1 cellular context compared by ENCODE assay signal in the genomic region with DNA sequence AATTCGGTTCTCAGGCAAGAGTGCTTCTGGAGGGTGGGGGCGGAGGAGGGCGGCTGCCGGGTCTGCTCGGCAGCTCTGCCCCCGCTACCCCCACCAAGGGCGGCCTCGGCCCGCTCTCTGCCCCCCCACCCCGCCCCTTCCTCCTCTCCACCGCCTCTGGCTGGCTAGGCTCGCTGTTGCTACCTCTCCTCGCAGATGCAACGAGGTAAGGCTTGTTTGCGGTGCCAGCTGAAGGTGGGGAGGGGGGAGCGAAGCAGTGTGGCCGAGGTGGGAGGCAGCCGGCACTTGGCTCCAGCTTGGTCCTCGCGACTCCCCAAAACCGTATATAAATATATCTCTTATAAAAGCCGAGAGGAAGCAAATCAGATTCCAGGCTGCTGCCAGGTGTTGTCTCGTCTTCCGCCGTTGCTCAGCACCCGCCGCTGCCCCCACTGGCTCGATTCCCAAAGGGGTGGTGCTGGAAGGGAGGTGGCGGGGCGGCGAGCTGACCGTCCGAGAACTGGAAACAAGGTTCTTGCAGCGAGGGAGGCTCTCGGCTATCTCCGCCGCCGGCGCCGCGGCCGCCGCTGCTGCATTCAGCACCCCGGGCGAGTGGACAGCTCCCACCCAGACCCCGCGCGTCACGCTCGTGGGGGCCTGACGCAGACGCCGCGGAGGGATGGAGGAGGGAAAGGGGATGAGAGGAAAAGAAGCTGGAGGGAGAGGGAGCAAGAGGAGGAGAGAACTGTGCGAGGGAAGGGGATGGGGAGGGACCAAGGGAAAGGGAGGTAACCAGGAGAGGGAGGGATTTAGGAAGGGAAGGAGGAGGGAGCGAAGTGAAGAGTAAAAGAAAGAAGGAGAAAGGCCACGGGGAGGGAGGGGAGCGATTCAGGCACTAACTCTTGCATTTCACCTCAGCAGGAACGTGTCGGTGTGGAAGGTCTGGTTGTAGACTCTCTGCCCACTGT.
TF ChIP-seq lines count a peak whose summit lies in the region.

A gene with protein sequence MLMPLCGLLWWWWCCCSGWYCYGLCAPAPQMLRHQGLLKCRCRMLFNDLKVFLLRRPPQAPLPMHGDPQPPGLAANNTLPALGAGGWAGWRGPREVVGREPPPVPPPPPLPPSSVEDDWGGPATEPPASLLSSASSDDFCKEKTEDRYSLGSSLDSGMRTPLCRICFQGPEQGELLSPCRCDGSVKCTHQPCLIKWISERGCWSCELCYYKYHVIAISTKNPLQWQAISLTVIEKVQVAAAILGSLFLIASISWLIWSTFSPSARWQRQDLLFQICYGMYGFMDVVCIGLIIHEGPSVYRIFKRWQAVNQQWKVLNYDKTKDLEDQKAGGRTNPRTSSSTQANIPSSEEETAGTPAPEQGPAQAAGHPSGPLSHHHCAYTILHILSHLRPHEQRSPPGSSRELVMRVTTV (minus strand): TSS at position 728 of the 947 bp plus-strand sequence. CDS start 2,223 bp downstream, outside the sequence.

TF ChIP-seq in WTC11, 78 proteins besides CTCF, POLR2A, EP300 and RAD21 (continued from another document):
- peak; percentile 97 for TF ChIP-seq JUN (CRISPR knock-in tag; IDR thresholded peaks at IDR 0.05)
- peak; percentile 79 for TF ChIP-seq GABPB1 (CRISPR knock-in tag; IDR thresholded peaks at IDR 0.05)
- peak; percentile 53; the same call in 1 of the 2 replicates for TF ChIP-seq NR1H2 (CRISPR knock-in tag; IDR thresholded peaks at IDR 0.05)
- no peak for TF ChIP-seq RORB (CRISPR knock-in tag; IDR thresholded peaks at IDR 0.05)
- TF ChIP-seq CBFB (CRISPR knock-in tag; IDR thresholded peaks at IDR 0.05; ENCODE audit: low read depth) = peak; percentile 96
- peak; percentile 75 for TF ChIP-seq NR2C2 (CRISPR knock-in tag; IDR thresholded peaks at IDR 0.05)
- peak; percentile 87 for TF ChIP-seq ETV6 (CRISPR knock-in tag; IDR thresholded peaks at IDR 0.05)
- TF ChIP-seq ZNF532 (CRISPR knock-in tag; IDR thresholded peaks at IDR 0.05; ENCODE audit: borderline replicate concordance) = no peak
- TF ChIP-seq ZNF219 (CRISPR knock-in tag; IDR thresholded peaks at IDR 0.05; ENCODE audit: borderline replicate concordance) = peak; percentile 98
- TF ChIP-seq SOX15 (CRISPR knock-in tag; IDR thresholded peaks at IDR 0.05) = no peak
- TF ChIP-seq, protein P1, sequence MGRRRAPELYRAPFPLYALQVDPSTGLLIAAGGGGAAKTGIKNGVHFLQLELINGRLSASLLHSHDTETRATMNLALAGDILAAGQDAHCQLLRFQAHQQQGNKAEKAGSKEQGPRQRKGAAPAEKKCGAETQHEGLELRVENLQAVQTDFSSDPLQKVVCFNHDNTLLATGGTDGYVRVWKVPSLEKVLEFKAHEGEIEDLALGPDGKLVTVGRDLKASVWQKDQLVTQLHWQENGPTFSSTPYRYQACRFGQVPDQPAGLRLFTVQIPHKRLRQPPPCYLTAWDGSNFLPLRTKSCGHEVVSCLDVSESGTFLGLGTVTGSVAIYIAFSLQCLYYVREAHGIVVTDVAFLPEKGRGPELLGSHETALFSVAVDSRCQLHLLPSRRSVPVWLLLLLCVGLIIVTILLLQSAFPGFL (CRISPR knock-in tag; IDR thresholded peaks at IDR 0.05; ENCODE audit: borderline replicate concordance) = no peak
